ENCODE assay signal across 8 cellular contexts in genomic region chr21:45405819-45406762, GRCh38.
DNase-seq lines count a peak whose midpoint lies in the region; ATAC-seq and TF ChIP-seq lines count a peak whose summit lies in the region.

No MANE protein-coding gene starts in this region.

- H3K4me3 ChIP-seq in astrocyte of the spinal cord (ENCODE audit: low read depth, low read length): peak overlapping the region; percentile 50

- no peak for DNase-seq in activated CD4-positive, CD25-positive, alpha-beta regulatory T cell treated with anti-CD3 and anti-CD28 coated beads, Interleukin-2, amount 50 U/mL, for 72 hours
- DNase-seq in astrocyte of the spinal cord (ENCODE audit: low read depth, low spot score) (peak; percentile 50), left kidney (ENCODE audit: low read depth, low spot score) (peak; percentile 84), Kasumi-1 (lab: John Stamatoyannopoulos, UW) (no peak), NCI-H1694 treated with DMSO at 0.1 percent for 48 hours (lab: John Stamatoyannopoulos, UW) (no peak)
- peak; percentile 16 for DNase-seq in stimulated activated naive CD8-positive, alpha-beta T cell treated with anti-CD3 and anti-CD28 coated beads, Interleukin-15, Interleukin-2, amounts not matched to agents 100 U/mL and 50 U/mL, for 24 hours

- peak; percentile 26 to 51 for ATAC-seq in activated CD4-positive, CD25-positive, alpha-beta regulatory T cell treated with anti-CD3 and anti-CD28 coated beads, Interleukin-2, amount 50 U/mL, for 24 hours
- peak; percentile 17 for ATAC-seq in stimulated activated naive CD8-positive, alpha-beta T cell treated with anti-CD3 and anti-CD28 coated beads, Interleukin-15, Interleukin-2, amounts not matched to agents 100 U/mL and 50 U/mL, for 24 hours
- ATAC-seq in HG03442 (IDR thresholded peaks at IDR 0.05; ENCODE audit: unreplicated experiment): no peak

- no peak for TF ChIP-seq CTCF in astrocyte of the spinal cord (IDR thresholded peaks at IDR 0.05; ENCODE audit: low read depth, low read length)

- in situ Hi-C loops in astrocyte of the spinal cord (cut with HindIII; ENCODE audit: low sequenced_read_pairs): no loop called here

Comparison
In these comparisons a context has a peak if more than half of its experiments do, and no peak if none do; other contexts are left out.
1. DNase-seq: peak in astrocyte of the spinal cord (single experiment), left kidney (single experiment) and stimulated activated naive CD8-positive, alpha-beta T cell treated with anti-CD3 and anti-CD28 coated beads, Interleukin-15, Interleukin-2, amounts not matched to agents 100 U/mL and 50 U/mL, for 24 hours (single experiment); none in activated CD4-positive, CD25-positive, alpha-beta regulatory T cell treated with anti-CD3 and anti-CD28 coated beads, Interleukin-2, amount 50 U/mL, for 72 hours (single experiment), Kasumi-1 (0 of 2) and NCI-H1694 treated with DMSO at 0.1 percent for 48 hours (single experiment).